In the genomic region with DNA sequence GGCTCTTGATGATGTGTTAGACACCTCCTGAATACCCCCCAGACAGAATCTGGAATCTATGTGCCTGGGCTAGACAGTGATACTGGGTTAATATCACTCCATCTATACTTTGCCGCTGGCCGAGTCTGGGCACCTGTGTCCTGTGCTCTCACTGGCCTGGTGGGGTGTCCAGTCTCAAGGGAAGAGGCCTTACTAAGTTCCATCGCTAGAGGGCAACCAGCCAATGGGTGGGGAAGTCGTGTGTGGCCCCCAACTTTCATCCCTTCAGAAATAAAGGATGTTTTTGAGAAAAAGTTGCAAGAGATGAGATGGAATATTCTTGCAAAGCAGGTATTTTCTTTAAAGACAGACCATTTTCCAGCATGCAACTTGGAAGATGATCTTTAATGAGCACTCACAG, we compare ENCODE assay signal across 30 cellular contexts. TPM values are rescaled to one million over a fixed set of nuclear protein-coding genes. Genes with fewer than 3 reads are reported as not detected.
DNase-seq lines count a peak whose midpoint lies in the region; ATAC-seq, FAIRE-seq and TF ChIP-seq lines count a peak whose summit lies in the region.
"Had no signal": no experiment of that assay in that cellular context is flagged by ENCODE, and none has a peak within 500 bp of the region (broad histone marks: within the 10 kb centered on the region; RNA-seq: fewer than 3 reads in every experiment).

No MANE protein-coding gene starts in this region.

- intact Hi-C loops in body of pancreas (cut with DNase I): no loop called here

- H3K27ac ChIP-seq in H1 (ENCODE audit: low read depth, low read length): no peak overlapping the region
- no peak overlapping the region for H3K27ac ChIP-seq in body of pancreas
- H3K27ac ChIP-seq in effector memory CD4-positive, alpha-beta T cell (ENCODE audit: insufficient read depth, low read length, poor library complexity, severe bottlenecking): no peak overlapping the region
- H3K27ac ChIP-seq: HL-60 had no signal

- H2BK12ac ChIP-seq in H1 (ENCODE audit: low read depth, low read length): no peak overlapping the region

- H4K20me1 ChIP-seq in H1 (replicated peaks in 1 of 2; ENCODE audit: control insufficient read depth in 1 of 2, insufficient read depth in 2 of 2, low read length in 2 of 2): no peaks in the 10 kb centered on the region

- TF ChIP-seq POLR2A in NB4 (IDR thresholded peaks at IDR 0.05; ENCODE audit: extremely low read depth, insufficient read length): no peak
- TF ChIP-seq POLR2A in H1 (IDR thresholded peaks at IDR 0.05; ENCODE audit: control extremely low read depth in 1 of 2, low read depth in 2 of 2, low read length in 2 of 2): no peak
- no peak for TF ChIP-seq POLR2A in body of pancreas (IDR thresholded peaks at IDR 0.05)

- WGBS in H1 (ENCODE audit: extremely low coverage in 1 of 2, insufficient coverage in 1 of 2, insufficient read length in 1 of 2, insufficient replicate concordance in 2 of 2, low coverage in 1 of 2, low lambda C conversion rate in 2 of 2, missing lambda C conversion rate in 1 of 2), 2 experiments: 58% methylated on average over 4 of the region's 4 CpGs; no CpG with 5 or more reads in 1 of the 2 experiments
- WGBS in body of pancreas, 2 donors: 30 to 47% methylated on average over 2 to 4 of the region's 4 CpGs

- H3K4me1 ChIP-seq in H1 (replicated peaks in 1 of 4; ENCODE audit: control insufficient read depth in 3 of 4, insufficient read depth in 4 of 4, low read length in 3 of 4) (peaks cover 0 to 2% (median 0%) of the 10 kb centered on the region in 4 experiments; a peak in 1 of 7 replicates), body of pancreas (no peaks in the 10 kb centered on the region)
- no peaks in the 10 kb centered on the region for H3K4me1 ChIP-seq in effector memory CD4-positive, alpha-beta T cell (ENCODE audit: control insufficient read depth, insufficient read depth, low read length, poor library complexity, severe bottlenecking)

- H3K4me3 ChIP-seq in NB4 (ENCODE audit: low read depth, low read length) (no peak overlapping the region), H1 (ENCODE audit: extremely low read depth in 1 of 4, insufficient read depth in 2 of 4, low read depth in 3 of 4, low read length in 4 of 4) (no peak overlapping the region), body of pancreas (no peak overlapping the region)
- no peak overlapping the region for H3K4me3 ChIP-seq in effector memory CD4-positive, alpha-beta T cell (ENCODE audit: insufficient read depth, low read depth, low read length, poor library complexity, severe bottlenecking)
- H3K4me3 ChIP-seq: lung had no signal

- no peak overlapping the region for H3K56ac ChIP-seq in H1 (replicated peaks; ENCODE audit: insufficient read length, low read depth, low read length)

- H2BK20ac ChIP-seq in H1 (ENCODE audit: low read length): no peak overlapping the region

- H3K27me3 ChIP-seq in H1 (replicated peaks in 1 of 4; ENCODE audit: control insufficient read depth in 3 of 4, extremely low read depth in 1 of 4, insufficient read depth in 3 of 4, low read length in 3 of 4) (no peaks in the 10 kb centered on the region), body of pancreas (peaks cover 0 to 3% of the 10 kb centered on the region in 2 donors)
- H3K27me3 ChIP-seq in effector memory CD4-positive, alpha-beta T cell (replicated peaks; ENCODE audit: control insufficient read depth, insufficient read depth, low read length, poor library complexity, severe bottlenecking): peaks cover 4% of the 10 kb centered on the region

- H3K23me2 ChIP-seq in H1 (ENCODE audit: low read depth, low read length): peaks cover 2% of the 10 kb centered on the region; the same call in 1 of the 2 replicates

- DNase-seq in 8988T (peak; percentile 38), NB4 (ENCODE audit: low read depth) (peak; percentile 12), H1 (ENCODE audit: low read depth in 1 of 2, low spot score in 2 of 2) (no peak), amygdala (lab: John Stamatoyannopoulos, UW) (no peak), body of pancreas (no peak), NCI-H1436 treated with DMSO at 0.1 percent for 48 hours (lab: John Stamatoyannopoulos, UW) (no peak)
- DNase-seq in effector memory CD4-positive, alpha-beta T cell: no peak
- DNase-seq: activated B cell treated with CpG ODN at 0.5 μM for 24 hours; activated CD4-positive, alpha-beta T cell treated with anti-CD3 and anti-CD28 coated beads, Interleukin-2, amount 50 U/mL, for 48 hours; activated gamma-delta T cell; dermis blood vessel endothelial cell; IMR-90; NCI-H2171; NCI-H526 treated with DMSO at 0.1 percent for 48 hours; occipital lobe; retina; SK-N-SH; stimulated activated CD8-positive, alpha-beta memory T cell treated with anti-CD3 and anti-CD28 coated beads, Interleukin-4, amount 100 ng/mL, for 48 hours had no signal

- no peak overlapping the region for H2BK5ac ChIP-seq in H1 (ENCODE audit: low read depth, low read length)

- peak; percentile 22 to 28; a peak in 1 of 4 replicates for TF ChIP-seq RAD21 in H1 (IDR thresholded peaks at IDR 0.05 in 1 of 2, conservative IDR thresholded peaks at IDR 0.05 in 1 of 2; ENCODE audit: low read depth in 2 of 2, low read length in 2 of 2)

- H2AK5ac ChIP-seq in H1 (ENCODE audit: low read depth, low read length): no peak overlapping the region

- no peak overlapping the region for H3K4ac ChIP-seq in H1 (replicated peaks; ENCODE audit: insufficient read length, low read depth, low read length)

- H3K9me3 ChIP-seq in H1 (ENCODE audit: insufficient read depth in 2 of 2, low read depth in 1 of 2, low read length in 1 of 2): no peaks in the 10 kb centered on the region
- no peaks in the 10 kb centered on the region for H3K9me3 ChIP-seq in body of pancreas
- no peaks in the 10 kb centered on the region for H3K9me3 ChIP-seq in effector memory CD4-positive, alpha-beta T cell (ENCODE audit: control insufficient read depth, low read length)
- H3K9me3 ChIP-seq: SK-N-SH had no signal

- TF ChIP-seq CTCF in GM12872 (IDR thresholded peaks at IDR 0.05; ENCODE audit: insufficient read depth, low read depth, low read length): peak; percentile 35; the same call in 2 of the 3 replicates
- TF ChIP-seq CTCF in NB4 (IDR thresholded peaks at IDR 0.05; ENCODE audit: low read depth, low read length): peak; percentile 40
- TF ChIP-seq CTCF in H1 (IDR thresholded peaks at IDR 0.05; ENCODE audit: control extremely low read depth in 1 of 3, insufficient read depth in 1 of 3, low read depth in 1 of 3, low read length in 3 of 3): peak; percentile 31 to 47 (median 35); a peak in 3 of 4 replicates
- TF ChIP-seq CTCF in body of pancreas (IDR thresholded peaks at IDR 0.05): no peak

- H3K18ac ChIP-seq in H1 (ENCODE audit: extremely low read depth, low read length): no peak overlapping the region

- H2AFZ ChIP-seq in H1 (ENCODE audit: low read length): no peak overlapping the region

- no peak overlapping the region for H4K91ac ChIP-seq in H1 (replicated peaks; ENCODE audit: insufficient read length, low read length)

- no peak overlapping the region for H3K23ac ChIP-seq in H1 (ENCODE audit: insufficient read length)

- H3K36me3 ChIP-seq in H1 (ENCODE audit: control insufficient read depth in 2 of 4, insufficient read depth in 4 of 4, low read length in 3 of 4) (no peaks in the 10 kb centered on the region), body of pancreas (replicated peaks in 1 of 2; ENCODE audit: insufficient read depth in 1 of 2, low read depth in 2 of 2) (no peaks in the 10 kb centered on the region)
- H3K36me3 ChIP-seq in effector memory CD4-positive, alpha-beta T cell (ENCODE audit: control insufficient read depth, insufficient read depth, low read length): no peaks in the 10 kb centered on the region

- no peak overlapping the region for H3K4me2 ChIP-seq in H1 (ENCODE audit: insufficient read depth in 1 of 2, low read depth in 2 of 2, low read length in 2 of 2)
- H3K4me2 ChIP-seq: SK-N-SH had no signal

- no peak overlapping the region for H3K9ac ChIP-seq in H1 (replicated peaks in 1 of 4; ENCODE audit: extremely low read depth in 1 of 4, low read depth in 3 of 4, low read length in 3 of 4)
- H3K9ac ChIP-seq: SK-N-SH had no signal

- no peak for TF ChIP-seq EP300 in H1 (IDR thresholded peaks at IDR 0.05; ENCODE audit: borderline replicate concordance in 1 of 2, low read depth in 2 of 2, low read length in 2 of 2)

- no peaks in the 10 kb centered on the region for H3K79me2 ChIP-seq in H1 (ENCODE audit: control insufficient read depth in 1 of 2, insufficient read depth in 2 of 2, low read length in 2 of 2)

- no peak overlapping the region for H4K8ac ChIP-seq in H1 (ENCODE audit: extremely low read depth, insufficient read depth, low read length)

- POLR2A ChIA-PET in H1 (lab: Charles Lee; ENCODE audit: partially characterized antibody): no interaction called here

- ATAC-seq in body of pancreas: no peak

- no peak overlapping the region for H3K14ac ChIP-seq in H1 (ENCODE audit: insufficient read length)

- no peaks in the 10 kb centered on the region for H3K79me1 ChIP-seq in H1 (ENCODE audit: low read depth, low read length)

- H4K5ac ChIP-seq in H1 (ENCODE audit: insufficient read length, low read depth, low read length): no peak overlapping the region

- no peak overlapping the region for H2BK120ac ChIP-seq in H1 (replicated peaks; ENCODE audit: low read depth, low read length)

- FAIRE-seq in H1 (lab: Jason Lieb, UNC): no peak
- FAIRE-seq: bronchial epithelial cell, islet of Langerhans, RCC 7860 had no signal

- no peak overlapping the region for H2BK15ac ChIP-seq in H1 (ENCODE audit: low read length)

- CTCF ChIA-PET in H1 (lab: Charles Lee; ENCODE audit: partially characterized antibody): interaction anchor here (1.2 to 1.3 kb wide), 2 partner anchors 14 to 18 kb away, joined by 3 to 8 read pairs; no protein-coding TSS in a partner anchor

RNA-seq across cellular contexts. Expression of a gene that starts 1.6 kb away (rescaled TPM):
- total RNA-seq in H1 (2021; fragmentation: NEBNext Ultra II Directional; extraction: Animal tissue kit (Norgen Biotek cat#: 25700)): not detected in 2 replicates
- not detected in 2 replicates for polyA plus RNA-seq in H1 (2011; rRNA removed)
- not detected for polyA plus RNA-seq in H1 (2011; cell fraction: cytosol; rRNA removed)
- not detected for polyA plus RNA-seq in H1 (2011; cell fraction: nucleus; rRNA removed)
- not detected in 4 replicates for polyA plus RNA-seq in H1 (2012, experiment 1 of 2)
- polyA plus RNA-seq in H1 (2012, experiment 2 of 2): not detected
- 0.02 TPM for polyA plus RNA-seq in H1 (2013, experiment 1 of 2)
- not detected for polyA plus RNA-seq in H1 (2013, experiment 2 of 2)
- polyA minus RNA-seq in H1 (2011; rRNA and poly(A)+ RNA removed): not detected in 2 replicates
- polyA minus RNA-seq in H1 (2011; cell fraction: cytosol; rRNA and poly(A)+ RNA removed): 2.6 TPM
- 0.50 TPM for polyA minus RNA-seq in H1 (2011; cell fraction: nucleus; rRNA and poly(A)+ RNA removed)
- 1 to 10 TPM; 4.6 to 4.7 TPM for total RNA-seq in body of pancreas
- total RNA-seq: activated B cell treated with CpG ODN at 0.5 μM for 24 hours; IMR-90; myocyte; occipital lobe; T-helper 2 cell treated with Interferon-gamma antibody and Interleukin-4, amounts not matched to agents 100 ng/mL and 5 ng/mL, for 36 hours had no signal
- polyA plus RNA-seq: CD14-positive monocyte, SK-N-SH had no signal

RNA-seq across cellular contexts. Expression of a gene that starts 2.2 kb away (rescaled TPM):
- total RNA-seq in H1 (2021; fragmentation: NEBNext Ultra II Directional; extraction: Animal tissue kit (Norgen Biotek cat#: 25700)): not detected in 2 replicates
- polyA plus RNA-seq in H1 (2011; rRNA removed): not detected in 2 replicates
- polyA plus RNA-seq in H1 (2011; cell fraction: cytosol; rRNA removed): not detected
- not detected for polyA plus RNA-seq in H1 (2011; cell fraction: nucleus; rRNA removed)
- polyA plus RNA-seq in H1 (2012, experiment 1 of 2): not detected in 4 replicates
- not detected for polyA plus RNA-seq in H1 (2012, experiment 2 of 2)
- polyA plus RNA-seq in H1 (2013, experiment 1 of 2): not detected
- polyA plus RNA-seq in H1 (2013, experiment 2 of 2): not detected
- not detected in 2 replicates for polyA minus RNA-seq in H1 (2011; rRNA and poly(A)+ RNA removed)
- not detected for polyA minus RNA-seq in H1 (2011; cell fraction: cytosol; rRNA and poly(A)+ RNA removed)
- polyA minus RNA-seq in H1 (2011; cell fraction: nucleus; rRNA and poly(A)+ RNA removed): not detected
- total RNA-seq in body of pancreas: not detected
- total RNA-seq: activated B cell treated with CpG ODN at 0.5 μM for 24 hours; bronchial epithelial cell; dermis blood vessel endothelial cell; IMR-90; lung; MCF 10A; myocyte; occipital lobe; subcutaneous adipose tissue; T-helper 2 cell treated with Interferon-gamma antibody and Interleukin-4, amounts not matched to agents 100 ng/mL and 5 ng/mL, for 36 hours; urinary bladder had no signal
- polyA plus RNA-seq: CD14-positive monocyte, IMR-90, lung, SK-N-SH, urinary bladder had no signal

RNA-seq across cellular contexts. Expression of a gene that starts 32.7 kb away (rescaled TPM):
- not detected in 2 replicates for total RNA-seq in H1 (2021; fragmentation: NEBNext Ultra II Directional; extraction: Animal tissue kit (Norgen Biotek cat#: 25700))
- polyA plus RNA-seq in H1 (2011; rRNA removed): not detected in 2 replicates
- not detected for polyA plus RNA-seq in H1 (2011; cell fraction: cytosol; rRNA removed)
- polyA plus RNA-seq in H1 (2011; cell fraction: nucleus; rRNA removed): not detected
- polyA plus RNA-seq in H1 (2012, experiment 1 of 2): not detected in 4 replicates
- not detected for polyA plus RNA-seq in H1 (2012, experiment 2 of 2)
- not detected for polyA plus RNA-seq in H1 (2013, experiment 1 of 2)
- not detected for polyA plus RNA-seq in H1 (2013, experiment 2 of 2)
- not detected in 2 replicates for polyA minus RNA-seq in H1 (2011; rRNA and poly(A)+ RNA removed)
- polyA minus RNA-seq in H1 (2011; cell fraction: cytosol; rRNA and poly(A)+ RNA removed): not detected
- polyA minus RNA-seq in H1 (2011; cell fraction: nucleus; rRNA and poly(A)+ RNA removed): not detected
- not detected for total RNA-seq in body of pancreas
- total RNA-seq: activated B cell treated with CpG ODN at 0.5 μM for 24 hours; bronchial epithelial cell; dermis blood vessel endothelial cell; IMR-90; lung; MCF 10A; occipital lobe; subcutaneous adipose tissue; T-helper 2 cell treated with Interferon-gamma antibody and Interleukin-4, amounts not matched to agents 100 ng/mL and 5 ng/mL, for 36 hours had no signal
- polyA plus RNA-seq: CD14-positive monocyte, IMR-90, lung, SK-N-SH had no signal

Comparison
In these comparisons a context has a peak if more than half of its experiments do, and no peak if none do; other contexts are left out.
1. DNase-seq: peak in 8988T (single experiment) and NB4 (single experiment); none in H1 (0 of 2), amygdala (0 of 56), body of pancreas (0 of 4), NCI-H1436 treated with DMSO at 0.1 percent for 48 hours (single experiment) and effector memory CD4-positive, alpha-beta T cell (0 of 3).
2. CTCF ChIP-seq: peak in GM12872 (single experiment), NB4 (single experiment) and H1 (3 of 3); none in body of pancreas (0 of 7).